ENCODE assay signal across 9 cellular contexts in genomic region chr11:114159320-114159719, GRCh38.
A peak's percentile ranks its signal among the peaks of the same experiment; 100 is the strongest.
DNase-seq lines count a peak whose midpoint lies in the region; ATAC-seq and TF ChIP-seq lines count a peak whose summit lies in the region.
"Had no signal": no experiment of that assay in that cellular context is flagged by ENCODE, and none has a peak within 500 bp of the region (broad histone marks: within the 10 kb centered on the region; RNA-seq: fewer than 3 reads in every experiment).

No MANE protein-coding gene starts in this region.

- no peaks in the 10 kb centered on the region for H3K36me3 Mint-ChIP-seq in activated naive CD4-positive, alpha-beta T cell treated with anti-CD3 and anti-CD28 coated beads for 36 hours (ENCODE audit: low read depth)

- H3K9me3 ChIP-seq in muscle layer of duodenum (ENCODE audit: control insufficient read depth in 1 of 2, low read length in 2 of 2) (no peaks in the 10 kb centered on the region), transverse colon (no peaks in the 10 kb centered on the region)

- H3K27me3 ChIP-seq in muscle layer of duodenum (ENCODE audit: low read depth, low read length), result no peaks in the 10 kb centered on the region
- no peaks in the 10 kb centered on the region for H3K27me3 ChIP-seq in transverse colon
- H3K27me3 ChIP-seq: cardiac muscle cell had no signal

- peak overlapping the region; percentile 47 for H3K27ac Mint-ChIP-seq in activated naive CD4-positive, alpha-beta T cell treated with anti-CD3 and anti-CD28 coated beads for 36 hours

- no peak for TF ChIP-seq POLR2A in transverse colon (IDR thresholded peaks at IDR 0.05)

- H3K4me1 ChIP-seq in muscle layer of duodenum (ENCODE audit: control insufficient read depth in 1 of 2, insufficient read depth in 2 of 2, low read length in 2 of 2) (peaks cover 50 to 53% of the 10 kb centered on the region in 2 donors), transverse colon (peaks cover 72 to 83% (median 76%) of the 10 kb centered on the region in 4 donors)

- no peak for DNase-seq in activated naive CD4-positive, alpha-beta T cell treated with anti-CD3 and anti-CD28 coated beads for 36 hours
- no peak for DNase-seq in activated naive CD4-positive, alpha-beta T cell treated with Interleukin-2 at 50 U/mL for 16 hours
- DNase-seq in caudate nucleus (lab: John Stamatoyannopoulos, UW) (no peak), transverse colon (no peak)
- no peak for DNase-seq in central memory CD4-positive, alpha-beta T cell

- in situ Hi-C loops in transverse colon (cut with MboI; ENCODE audit: low pct_ligation_motif_present in 1 of 4, low pct_unique_long_range_greater_than_20kb in 1 of 4, low sequenced_read_pairs in 3 of 4), result no loop called here

- H3K27ac ChIP-seq in caudate nucleus (ENCODE audit: low read depth, low read length) (peak overlapping the region; percentile 98), muscle layer of duodenum (ENCODE audit: low read length) (peak overlapping the region; percentile 95), transverse colon (peak overlapping the region; percentile 94 to 96 (median 96))
- H3K27ac ChIP-seq: cardiac muscle cell had no signal

- TF ChIP-seq EP300 in transverse colon (IDR thresholded peaks at IDR 0.05; ENCODE audit: low read depth), result no peak

- H3K36me3 ChIP-seq in muscle layer of duodenum (ENCODE audit: control insufficient read depth in 1 of 2, insufficient read depth in 2 of 2, low read length in 2 of 2), result peaks cover 4 to 11% of the 10 kb centered on the region in 2 donors
- peaks cover 0 to 14% (median 0%) of the 10 kb centered on the region in 4 donors for H3K36me3 ChIP-seq in transverse colon
- H3K36me3 ChIP-seq: cardiac muscle cell had no signal

- H3K9me3 Mint-ChIP-seq in activated naive CD4-positive, alpha-beta T cell treated with anti-CD3 and anti-CD28 coated beads for 36 hours, result no peaks in the 10 kb centered on the region

- no peak overlapping the region for H3K4me3 Mint-ChIP-seq in activated naive CD4-positive, alpha-beta T cell treated with anti-CD3 and anti-CD28 coated beads for 36 hours

- H3K4me1 Mint-ChIP-seq in activated naive CD4-positive, alpha-beta T cell treated with anti-CD3 and anti-CD28 coated beads for 36 hours (ENCODE audit: low read depth), result peaks cover 71% of the 10 kb centered on the region

- WGBS in transverse colon (ENCODE audit: low coverage in 1 of 2), 2 donors, result 32 to 83% methylated on average over 1 to 5 of the region's 5 CpGs

- no peak overlapping the region for H3K4me3 ChIP-seq in muscle layer of duodenum (ENCODE audit: low read depth in 1 of 2, low read length in 2 of 2)
- H3K4me3 ChIP-seq in transverse colon, result no peak overlapping the region
- H3K4me3 ChIP-seq: cardiac muscle cell had no signal

- H3K27me3 Mint-ChIP-seq in activated naive CD4-positive, alpha-beta T cell treated with anti-CD3 and anti-CD28 coated beads for 36 hours (ENCODE audit: low read depth), result no peaks in the 10 kb centered on the region

- TF ChIP-seq CTCF in transverse colon (IDR thresholded peaks at IDR 0.05), result no peak

- intact Hi-C loops in activated naive CD4-positive, alpha-beta T cell treated with anti-CD3 and anti-CD28 coated beads for 36 hours (cut with micrococcal nuclease), result no loop called here
- intact Hi-C loops in transverse colon (cut with DNase I; ENCODE audit: low total_unique reads), result no loop called here

- ATAC-seq in HG02840 (IDR thresholded peaks at IDR 0.05; ENCODE audit: low FRiP score, unreplicated experiment), result no peak
- ATAC-seq in GM18517 (IDR thresholded peaks at IDR 0.05; ENCODE audit: unreplicated experiment), result no peak

- CTCF ChIA-PET in activated naive CD4-positive, alpha-beta T cell treated with anti-CD3 and anti-CD28 coated beads for 36 hours (lab: Charles Lee), result no interaction called here
